In the genomic region with DNA sequence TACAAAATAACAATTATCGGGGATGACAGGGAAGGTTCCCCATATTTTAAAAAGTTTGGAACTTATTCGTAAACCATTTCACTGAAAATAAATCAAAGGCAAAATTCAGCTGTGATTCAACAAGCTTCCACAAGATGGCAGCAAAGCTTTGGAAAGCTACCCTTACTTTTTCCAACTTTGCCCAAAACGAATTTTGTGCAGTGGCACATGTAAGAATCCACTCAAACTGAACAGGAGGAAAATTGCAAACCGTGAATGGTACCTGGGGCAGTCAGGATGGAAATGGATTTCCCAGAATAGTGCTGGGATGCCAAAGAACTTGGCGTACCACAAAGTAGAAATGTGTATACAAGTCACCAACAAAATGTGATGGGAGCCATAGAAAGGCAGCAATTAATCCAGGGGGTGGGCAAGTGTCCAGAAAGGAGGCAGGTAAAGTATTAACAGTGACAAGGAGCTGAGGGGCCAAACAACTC, we compare ENCODE assay signal across 8 cellular contexts. TPM values are rescaled to one million over a fixed set of nuclear protein-coding genes. Genes with fewer than 3 reads are reported as not detected.
DNase-seq lines count a peak whose midpoint lies in the region; ATAC-seq and TF ChIP-seq lines count a peak whose summit lies in the region.

No MANE protein-coding gene starts in this region.

- POLR2A ChIA-PET in HEK293 (lab: Yijun Ruan, JAX): interaction anchor here (0.7 to 1.0 kb wide), 3 partner anchors 9 to 297 kb away, joined by 3 to 4 read pairs (median 3); a partner anchor contains a TSS

- no peaks in the 10 kb centered on the region for H3K4me1 ChIP-seq in HEK293 (ENCODE audit: control insufficient read depth, insufficient read depth, low read length)
- no peaks in the 10 kb centered on the region for H3K4me1 ChIP-seq in mucosa of descending colon (ENCODE audit: low read depth)

- CTCF ChIA-PET in HEK293 (lab: Yijun Ruan, JAX): interaction anchor here (0.5 to 2.5 kb wide), 30 partner anchors 9 to 634 kb away, joined by 3 to 23 read pairs (median 4); no protein-coding TSS in a partner anchor

- intact Hi-C loops in mucosa of descending colon (cut with DNase I, micrococcal nuclease): loop anchor here in 1 of 2 donors (5.0 to 10.0 kb wide), 2 partner anchors 140 to 192 kb away; a partner anchor contains a TSS

- H3K27ac ChIP-seq in HEK293 (ENCODE audit: extremely low read depth, low read depth, low read length): no peak overlapping the region

- ATAC-seq in mucosa of descending colon (peak; percentile 65), HG02840 (IDR thresholded peaks at IDR 0.05; ENCODE audit: low FRiP score, unreplicated experiment) (no peak), HG02970 (IDR thresholded peaks at IDR 0.05; ENCODE audit: low FRiP score, unreplicated experiment) (no peak)

- H3K9me3 ChIP-seq in HEK293 (ENCODE audit: control insufficient read depth, insufficient read depth, low read depth, low read length) (no peaks in the 10 kb centered on the region), mucosa of descending colon (no peaks in the 10 kb centered on the region)

- no peak overlapping the region for H3K4me3 ChIP-seq in HEK293 (ENCODE audit: low read depth, low read length)
- H3K4me3 ChIP-seq in mucosa of descending colon: no peak overlapping the region

- peaks cover 22 to 70% of the 10 kb centered on the region in 2 experiments for H3K36me3 ChIP-seq in HEK293 (ENCODE audit: control insufficient read depth in 2 of 2, insufficient read depth in 1 of 2, low read length in 2 of 2)
- no peaks in the 10 kb centered on the region for H3K36me3 ChIP-seq in mucosa of descending colon (ENCODE audit: low read depth)

- peak; percentile 4 for DNase-seq in NCI-H146 (lab: John Stamatoyannopoulos, UW)
- no peak for DNase-seq in NCI-H146 treated with DMSO at 0.1 percent for 48 hours (lab: John Stamatoyannopoulos, UW; ENCODE audit: unreplicated experiment)
- DNase-seq in SK-N-DZ (ENCODE audit: low spot score): peak; percentile 30
- peak; percentile 45 for DNase-seq in effector CD4-positive, alpha-beta T cell
- DNase-seq in mucosa of descending colon: peak in 1 of 3 donors; percentile 72

- peak; percentile 65 for TF ChIP-seq CTCF in HEK293 (tag by site-specific recombination; IDR thresholded peaks at IDR 0.05)
- peak; percentile 70 for TF ChIP-seq CTCF in mucosa of descending colon (IDR thresholded peaks at IDR 0.05)

TF ChIP-seq in HEK293, 187 proteins besides CTCF, POLR2A, EP300 and RAD21:
- TF ChIP-seq ZNF654 (tag by site-specific recombination; IDR thresholded peaks at IDR 0.05; ENCODE audit: low read depth) (peak; percentile 48), YY1 (tag by site-specific recombination; IDR thresholded peaks at IDR 0.05) (no peak)

RNA-seq across cellular contexts. Expression of a gene that starts 10.7 kb away (rescaled TPM):
- polyA plus RNA-seq in SK-N-DZ (2014; cell fraction: cytosol; rRNA removed): 1,462 and 1,861 TPM in 2 replicates
- polyA plus RNA-seq in SK-N-DZ (2014; cell fraction: nucleus; rRNA removed): 1,121 and 2,446 TPM in 2 replicates
- total RNA-seq in mucosa of descending colon: 1,000 to 10,000 TPM in 2 of 3 donors, 100 to 1,000 TPM in 1; 933 to 1,008 (median 1,005) TPM
